ENCODE assay signal across 27 cellular contexts in genomic region chr3:28758115-28758514, GRCh38.
"Had no signal": no experiment of that assay in that cellular context is flagged by ENCODE, and none has a peak within 500 bp of the region (broad histone marks: within the 10 kb centered on the region; RNA-seq: fewer than 3 reads in every experiment).

No MANE protein-coding gene starts in this region.

- FAIRE-seq: urothelium cell line had no signal

- H3K27ac ChIP-seq: stomach, suprapubic skin, testis, thoracic aorta, thyroid gland, tibial artery, tibial nerve, transverse colon, upper lobe of left lung, upper lobe of right lung, uterus, vagina had no signal

- H3K4me3 ChIP-seq: stomach, suprapubic skin, testis, thoracic aorta, thyroid gland, tibial artery, tibial nerve, transverse colon, upper lobe of left lung, upper lobe of right lung, uterus, vagina had no signal

- H3K36me3 ChIP-seq: stomach, suprapubic skin, thoracic aorta, thyroid gland, tibial artery, tibial nerve, transverse colon, upper lobe of left lung, upper lobe of right lung, uterus, vagina had no signal

- H3K4me1 ChIP-seq: stomach, suprapubic skin, testis, thyroid gland, tibial artery, tibial nerve, transverse colon, upper lobe of left lung, upper lobe of right lung, uterus, vagina had no signal

- H3K9me3 ChIP-seq: stomach, testis, thoracic aorta, thyroid gland, tibial artery, tibial nerve, transverse colon, upper lobe of left lung, upper lobe of right lung, uterus, vagina had no signal

- H3K27me3 ChIP-seq: stomach, suprapubic skin, testis, thyroid gland, tibial artery, tibial nerve, transverse colon, upper lobe of left lung, upper lobe of right lung, uterus, vagina had no signal

- ATAC-seq: stimulated activated effector memory CD8-positive, alpha-beta T cell treated with anti-CD3 and anti-CD28 coated beads, Interleukin-12 subunit alpha, Interleukin-12 subunit beta, amount 100 ng/mL, for 72 hours; stimulated activated memory B cell treated with anti-CD40 and anti-IgM and Interleukin-4, amounts not matched to agents 10 μg/mL and 1 μg/mL and 100 μg/mL, for 72 hours; stimulated activated naive B cell treated with anti-CD40 and anti-IgM and Interleukin-4, amounts not matched to agents 10 μg/mL and 1 μg/mL and 100 μg/mL, for 72 hours; stimulated activated naive CD8-positive, alpha-beta T cell treated with anti-CD3 and anti-CD28 coated beads, Interleukin-15, amount 100 ng/mL, for 72 hours; stimulated activated naive CD8-positive, alpha-beta T cell treated with anti-CD3 and anti-CD28 coated beads, Interleukin-15, Interleukin-2, amounts not matched to agents 100 U/mL and 50 U/mL, for 24 hours; upper lobe of right lung had no signal

- DNase-seq: stimulated activated CD4-positive, alpha-beta T cell treated with anti-CD3 and anti-CD28 coated beads, Interleukin-2, amount 100 ng/mL, for 48 hours; stimulated activated CD4-positive, alpha-beta T cell treated with anti-CD3 and anti-CD28 coated beads, Interleukin-4, amount 100 ng/mL, for 1 hour; stimulated activated CD4-positive, alpha-beta T cell treated with anti-CD3 and anti-CD28 coated beads, Interleukin-4, amount 100 ng/mL, for 24 hours; stimulated activated CD4-positive, alpha-beta T cell treated with anti-CD3 and anti-CD28 coated beads, Interleukin-4, amount 100 ng/mL, for 4 hours; stimulated activated CD8-positive, alpha-beta memory T cell treated with anti-CD3 and anti-CD28 coated beads, Interleukin-4, amount 100 ng/mL, for 48 hours; stimulated activated naive B cell treated with anti-CD40 and anti-IgM and Interleukin-4, amounts not matched to agents 10 μg/mL and 1 μg/mL and 100 μg/mL, for 72 hours; stimulated activated naive CD4-positive, alpha-beta T cell; stimulated activated naive CD4-positive, alpha-beta T cell treated with Interleukin-2 at 50 U/mL for 16 hours; stimulated activated naive CD8-positive, alpha-beta T cell treated with anti-CD3 and anti-CD28 coated beads, Interleukin-15, amount 100 ng/mL, for 72 hours; stimulated activated naive CD8-positive, alpha-beta T cell treated with anti-CD3 and anti-CD28 coated beads, Interleukin-15, Interleukin-2, amounts not matched to agents 100 U/mL and 50 U/mL, for 24 hours; stomach; substantia nigra; testis; thyroid gland; tibial artery; transverse colon; trophoblast cell; upper lobe of left lung; upper lobe of right lung; uterus had no signal
